In genomic region chr11:61828379-61828628, GRCh38 we compare ENCODE assay signal across 8 cellular contexts. TPM values are rescaled to one million over a fixed set of nuclear protein-coding genes. Genes with fewer than 3 reads are reported as not detected.
DNase-seq lines count a peak whose midpoint lies in the region; ATAC-seq and TF ChIP-seq lines count a peak whose summit lies in the region.

No MANE protein-coding gene starts in this region.

- H3K27me3 Mint-ChIP-seq in T-helper 17 cell: peaks cover 16% of the 10 kb centered on the region

- no peaks in the 10 kb centered on the region for H3K9me3 ChIP-seq in T-helper 17 cell (ENCODE audit: control insufficient read depth, low read length, poor library complexity, severe bottlenecking)
- H3K9me3 ChIP-seq in right atrium auricular region: no peaks in the 10 kb centered on the region

- peak overlapping the region; percentile 78 for H3K27ac Mint-ChIP-seq in T-helper 17 cell
- H3K27ac Mint-ChIP-seq in stimulated activated effector memory CD8-positive, alpha-beta T cell treated with anti-CD3 and anti-CD28 coated beads, Interleukin-12 subunit alpha, Interleukin-12 subunit beta, amount 100 ng/mL, for 72 hours: peak overlapping the region; percentile 88

- H3K36me3 Mint-ChIP-seq in T-helper 17 cell (ENCODE audit: low read depth): peaks cover 4% of the 10 kb centered on the region
- H3K36me3 Mint-ChIP-seq in stimulated activated effector memory CD8-positive, alpha-beta T cell treated with anti-CD3 and anti-CD28 coated beads, Interleukin-12 subunit alpha, Interleukin-12 subunit beta, amount 100 ng/mL, for 72 hours: peaks cover 20% of the 10 kb centered on the region

- H3K9me3 Mint-ChIP-seq in stimulated activated effector memory CD8-positive, alpha-beta T cell treated with anti-CD3 and anti-CD28 coated beads, Interleukin-12 subunit alpha, Interleukin-12 subunit beta, amount 100 ng/mL, for 72 hours: no peaks in the 10 kb centered on the region

- ATAC-seq in GM21619 (IDR thresholded peaks at IDR 0.05; ENCODE audit: unreplicated experiment) (peak; percentile 0), T-helper 17 cell (peak; percentile 1), HG02981 (IDR thresholded peaks at IDR 0.05; ENCODE audit: unreplicated experiment) (no peak)
- no peak for ATAC-seq in stimulated activated effector memory CD8-positive, alpha-beta T cell treated with anti-CD3 and anti-CD28 coated beads, Interleukin-12 subunit alpha, Interleukin-12 subunit beta, amount 100 ng/mL, for 72 hours

- peak overlapping the region; percentile 77 to 84 for H3K27ac ChIP-seq in right atrium auricular region

- H3K4me3 Mint-ChIP-seq in T-helper 17 cell: peak overlapping the region; percentile 91
- peak overlapping the region; percentile 86 for H3K4me3 Mint-ChIP-seq in stimulated activated effector memory CD8-positive, alpha-beta T cell treated with anti-CD3 and anti-CD28 coated beads, Interleukin-12 subunit alpha, Interleukin-12 subunit beta, amount 100 ng/mL, for 72 hours

- H3K36me3 ChIP-seq in right atrium auricular region: no peaks in the 10 kb centered on the region

- peaks cover 35% of the 10 kb centered on the region for H3K4me1 Mint-ChIP-seq in T-helper 17 cell
- peaks cover 49% of the 10 kb centered on the region for H3K4me1 Mint-ChIP-seq in stimulated activated effector memory CD8-positive, alpha-beta T cell treated with anti-CD3 and anti-CD28 coated beads, Interleukin-12 subunit alpha, Interleukin-12 subunit beta, amount 100 ng/mL, for 72 hours

- peak overlapping the region; percentile 37 to 67 for H3K4me3 ChIP-seq in right atrium auricular region

- no peak for DNase-seq in T-helper 17 cell
- DNase-seq in right atrium auricular region (ENCODE audit: low spot score): no peak
- peak in 1 of 2 donors; percentile 10 for DNase-seq in stimulated activated effector memory CD8-positive, alpha-beta T cell treated with anti-CD3 and anti-CD28 coated beads, Interleukin-12 subunit alpha, Interleukin-12 subunit beta, amount 100 ng/mL, for 72 hours (ENCODE audit: low spot score in 2 of 2)
- DNase-seq in D341Med (ENCODE audit: low spot score): no peak
- no peak for DNase-seq in hepatic stellate cell (ENCODE audit: low spot score)
- no peak for DNase-seq in COR-L47 (lab: John Stamatoyannopoulos, UW)

- H3K27me3 ChIP-seq in right atrium auricular region: no peaks in the 10 kb centered on the region

- no peak for TF ChIP-seq CTCF in right atrium auricular region (IDR thresholded peaks at IDR 0.05)

- peaks cover 0 to 50% of the 10 kb centered on the region in 2 donors for H3K4me1 ChIP-seq in right atrium auricular region

RNA-seq across cellular contexts. Expression of gene FADS2, which starts 0.2 kb away (rescaled TPM):
- 10 to 100 TPM in 1 of 2 donors, 1 to 10 TPM in 1; 5.2 to 15.7 TPM for total RNA-seq in T-helper 17 cell
- 10 to 100 TPM in 1 of 2 donors, 1 to 10 TPM in 1; 5.1 to 10.2 TPM for total RNA-seq in right atrium auricular region

RNA-seq across cellular contexts. Expression of gene FADS1, which starts 11.5 kb away (rescaled TPM):
- total RNA-seq in T-helper 17 cell (1 to 10 TPM; 1.2 to 4.6 TPM), right atrium auricular region (10 to 100 TPM; 21.8 to 28.4 TPM)

RNA-seq across cellular contexts. Expression of gene FEN1, which starts 35.6 kb away (rescaled TPM):
- total RNA-seq in T-helper 17 cell (10 to 100 TPM in 1 of 2 donors, 1 to 10 TPM in 1; 9.7 to 13.0 TPM), right atrium auricular region (1 to 10 TPM; 3.7 to 4.0 TPM)

RNA-seq across cellular contexts. Expression of gene TMEM258, which starts 35.9 kb away (rescaled TPM):
- 10 to 100 TPM; 68.4 to 77.6 TPM for total RNA-seq in T-helper 17 cell
- 10 to 100 TPM; 43.4 to 54.7 TPM for total RNA-seq in right atrium auricular region

Comparison
In these comparisons a context has a peak if more than half of its experiments do, and no peak if none do; other contexts are left out.
1. ATAC-seq: peak in GM21619 (single experiment) and T-helper 17 cell (single experiment); none in stimulated activated effector memory CD8-positive, alpha-beta T cell treated with anti-CD3 and anti-CD28 coated beads, Interleukin-12 subunit alpha, Interleukin-12 subunit beta, amount 100 ng/mL, for 72 hours (single experiment) and HG02981 (single experiment).
2. RNA of gene FADS1, which starts 11.5 kb away (total RNA-seq): 21.8 to 28.4 TPM in right atrium auricular region; 1.2 to 4.6 TPM in T-helper 17 cell; every median in the first group is over 4 times any median in the second.